8 cellular contexts compared by ENCODE assay signal in the genomic region with DNA sequence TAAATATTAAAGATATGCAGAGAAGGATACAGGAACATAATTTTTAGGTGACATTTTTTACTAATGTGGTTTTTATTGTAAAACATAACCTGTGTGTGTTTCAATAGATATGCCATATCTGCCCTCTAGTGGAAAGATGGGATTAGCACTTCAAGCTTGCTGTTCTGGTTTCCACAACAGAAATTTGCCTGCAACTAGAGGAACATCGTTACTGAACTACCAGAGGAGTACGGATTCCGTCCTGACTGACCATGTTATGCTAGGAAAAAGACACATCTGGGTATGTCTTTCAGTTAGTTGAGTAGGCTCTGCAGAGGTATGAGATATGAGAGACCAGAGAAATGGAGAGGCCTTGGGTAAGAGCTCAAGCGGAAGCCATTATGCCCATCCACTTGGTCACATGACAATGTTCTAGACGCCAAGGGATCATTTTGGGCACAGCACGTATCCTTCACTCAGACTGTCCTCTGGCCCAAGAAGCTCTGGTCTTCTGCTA.
DNase-seq lines count a peak whose midpoint lies in the region; ATAC-seq and TF ChIP-seq lines count a peak whose summit lies in the region.

No MANE protein-coding gene starts in this region.

- no peak overlapping the region for H3K27ac ChIP-seq in CD4-positive, alpha-beta memory T cell (ENCODE audit: low read depth, low read length)
- no peak overlapping the region for H3K27ac ChIP-seq in naive thymus-derived CD4-positive, alpha-beta T cell (ENCODE audit: low read depth, low read length)

- H3K27me3 ChIP-seq in CD4-positive, alpha-beta memory T cell (ENCODE audit: insufficient read depth, low read length): no peaks in the 10 kb centered on the region
- no peaks in the 10 kb centered on the region for H3K27me3 ChIP-seq in naive thymus-derived CD4-positive, alpha-beta T cell (ENCODE audit: control insufficient read depth in 2 of 2, insufficient read depth in 2 of 2, low read length in 2 of 2)

- H3K9me3 ChIP-seq in CD4-positive, alpha-beta memory T cell (ENCODE audit: control insufficient read depth in 1 of 2, low read length in 2 of 2): no peaks in the 10 kb centered on the region
- H3K9me3 ChIP-seq in naive thymus-derived CD4-positive, alpha-beta T cell (ENCODE audit: control insufficient read depth in 2 of 3, low read length in 3 of 3): no peaks in the 10 kb centered on the region

- POLR2A ChIA-PET in CD4-positive, alpha-beta memory T cell (lab: Charles Lee; ENCODE audit: partially characterized antibody): no interaction called here
- POLR2A ChIA-PET in naive thymus-derived CD4-positive, alpha-beta T cell (lab: Charles Lee): interaction anchor here (1.4 kb wide), 1 partner anchor 151 kb away, joined by 3 read pairs; no protein-coding TSS in a partner anchor

- peak; percentile 23 to 49 (median 35) for DNase-seq in CD4-positive, alpha-beta memory T cell
- DNase-seq in NCI-H1417 (lab: John Stamatoyannopoulos, UW) (peak; percentile 63 to 91 (median 66)), erythroblast (lab: John Stamatoyannopoulos, UW) (peak; percentile 57 to 72)
- DNase-seq in naive thymus-derived CD4-positive, alpha-beta T cell: peak in 6 of 9 donors; percentile 3 to 46 (median 28)
- DNase-seq in effector CD4-positive, alpha-beta T cell: no peak

- H3K36me3 Mint-ChIP-seq in CD4-positive, alpha-beta memory T cell: no peaks in the 10 kb centered on the region
- H3K36me3 Mint-ChIP-seq in T-helper 1 cell treated with Interleukin-12 subunit alpha and Interleukin-12 subunit beta and Interleukin-4 antibody, amounts not matched to agents 30 μg/mL and 1 μg/mL, for 36 hours (ENCODE audit: low read depth): no peaks in the 10 kb centered on the region
- H3K36me3 Mint-ChIP-seq in naive thymus-derived CD4-positive, alpha-beta T cell: no peaks in the 10 kb centered on the region

- no peaks in the 10 kb centered on the region for H3K4me1 ChIP-seq in CD4-positive, alpha-beta memory T cell (ENCODE audit: insufficient read depth, low read length)
- no peaks in the 10 kb centered on the region for H3K4me1 ChIP-seq in naive thymus-derived CD4-positive, alpha-beta T cell (ENCODE audit: control insufficient read depth in 2 of 2, insufficient read depth in 2 of 2, low read length in 2 of 2)

- H3K27ac Mint-ChIP-seq in CD4-positive, alpha-beta memory T cell: no peak overlapping the region
- H3K27ac Mint-ChIP-seq in T-helper 1 cell treated with Interleukin-12 subunit alpha and Interleukin-12 subunit beta and Interleukin-4 antibody, amounts not matched to agents 30 μg/mL and 1 μg/mL, for 36 hours: peak overlapping the region; percentile 43
- peak overlapping the region in 2 of 9 donors; percentile 17 to 21 for H3K27ac Mint-ChIP-seq in naive thymus-derived CD4-positive, alpha-beta T cell

- peaks cover 0 to 3% (median 2%) of the 10 kb centered on the region in 4 donors for H3K4me1 Mint-ChIP-seq in CD4-positive, alpha-beta memory T cell
- H3K4me1 Mint-ChIP-seq in T-helper 1 cell treated with Interleukin-12 subunit alpha and Interleukin-12 subunit beta and Interleukin-4 antibody, amounts not matched to agents 30 μg/mL and 1 μg/mL, for 36 hours (ENCODE audit: low read depth): peaks cover 8% of the 10 kb centered on the region
- peaks cover 2 to 11% (median 4%) of the 10 kb centered on the region in 7 donors for H3K4me1 Mint-ChIP-seq in naive thymus-derived CD4-positive, alpha-beta T cell

- H3K4me3 Mint-ChIP-seq in CD4-positive, alpha-beta memory T cell: peak overlapping the region in 2 of 8 donors; percentile 22 to 67
- H3K4me3 Mint-ChIP-seq in T-helper 1 cell treated with Interleukin-12 subunit alpha and Interleukin-12 subunit beta and Interleukin-4 antibody, amounts not matched to agents 30 μg/mL and 1 μg/mL, for 36 hours: peak overlapping the region; percentile 56
- H3K4me3 Mint-ChIP-seq in naive thymus-derived CD4-positive, alpha-beta T cell: peak overlapping the region in 9 of 10 donors; percentile 26 to 72 (median 59)

- intact Hi-C loops in CD4-positive, alpha-beta memory T cell (cut with micrococcal nuclease): loop anchor here (1.0 kb wide), 1 partner anchor 151 kb away; no protein-coding TSS in a partner anchor
- intact Hi-C loops in naive thymus-derived CD4-positive, alpha-beta T cell (cut with micrococcal nuclease): loop anchor here in 1 of 2 donors (1.0 to 2.0 kb wide), 3 partner anchors 210 to 551 kb away; no protein-coding TSS in a partner anchor

- peaks cover 0 to 4% (median 0%) of the 10 kb centered on the region in 8 donors for H3K9me3 Mint-ChIP-seq in CD4-positive, alpha-beta memory T cell
- H3K9me3 Mint-ChIP-seq in T-helper 1 cell treated with Interleukin-12 subunit alpha and Interleukin-12 subunit beta and Interleukin-4 antibody, amounts not matched to agents 30 μg/mL and 1 μg/mL, for 36 hours: no peaks in the 10 kb centered on the region
- H3K9me3 Mint-ChIP-seq in naive thymus-derived CD4-positive, alpha-beta T cell: no peaks in the 10 kb centered on the region

- TF ChIP-seq POLR2A in erythroblast (IDR thresholded peaks at IDR 0.05; ENCODE audit: low read length): no peak

- no peak overlapping the region for H3K4me3 ChIP-seq in CD4-positive, alpha-beta memory T cell (ENCODE audit: low read length in 2 of 2)
- H3K4me3 ChIP-seq in naive thymus-derived CD4-positive, alpha-beta T cell (ENCODE audit: low read length): no peak overlapping the region

- ATAC-seq in GM18517 (IDR thresholded peaks at IDR 0.05; ENCODE audit: unreplicated experiment) (peak; percentile 93), HG02885 (IDR thresholded peaks at IDR 0.05; ENCODE audit: poor library complexity, unreplicated experiment) (peak; percentile 91)
- peak; percentile 70 for ATAC-seq in naive thymus-derived CD4-positive, alpha-beta T cell

- no peaks in the 10 kb centered on the region for H3K36me3 ChIP-seq in CD4-positive, alpha-beta memory T cell (ENCODE audit: insufficient read depth, low read length)
- no peaks in the 10 kb centered on the region for H3K36me3 ChIP-seq in naive thymus-derived CD4-positive, alpha-beta T cell (ENCODE audit: control insufficient read depth in 2 of 3, insufficient read depth in 3 of 3, low read length in 3 of 3)

- CTCF ChIA-PET in CD4-positive, alpha-beta memory T cell (lab: Charles Lee; ENCODE audit: partially characterized antibody): interaction anchor here (0.9 to 2.4 kb wide), 13 partner anchors 9 to 554 kb away, joined by 3 to 17 read pairs (median 4); no protein-coding TSS in a partner anchor
- CTCF ChIA-PET in naive thymus-derived CD4-positive, alpha-beta T cell (lab: Charles Lee): interaction anchor here (0.8 to 1.1 kb wide), 4 partner anchors 8 to 150 kb away, joined by 3 to 4 read pairs (median 4); a partner anchor contains a TSS

- H3K27me3 Mint-ChIP-seq in CD4-positive, alpha-beta memory T cell: peaks cover 0 to 3% of the 10 kb centered on the region in 2 donors
- peaks cover 5% of the 10 kb centered on the region for H3K27me3 Mint-ChIP-seq in T-helper 1 cell treated with Interleukin-12 subunit alpha and Interleukin-12 subunit beta and Interleukin-4 antibody, amounts not matched to agents 30 μg/mL and 1 μg/mL, for 36 hours (ENCODE audit: low read depth)
- H3K27me3 Mint-ChIP-seq in naive thymus-derived CD4-positive, alpha-beta T cell: peaks cover 4 to 13% (median 8%) of the 10 kb centered on the region in 5 donors
